In the genomic region with DNA sequence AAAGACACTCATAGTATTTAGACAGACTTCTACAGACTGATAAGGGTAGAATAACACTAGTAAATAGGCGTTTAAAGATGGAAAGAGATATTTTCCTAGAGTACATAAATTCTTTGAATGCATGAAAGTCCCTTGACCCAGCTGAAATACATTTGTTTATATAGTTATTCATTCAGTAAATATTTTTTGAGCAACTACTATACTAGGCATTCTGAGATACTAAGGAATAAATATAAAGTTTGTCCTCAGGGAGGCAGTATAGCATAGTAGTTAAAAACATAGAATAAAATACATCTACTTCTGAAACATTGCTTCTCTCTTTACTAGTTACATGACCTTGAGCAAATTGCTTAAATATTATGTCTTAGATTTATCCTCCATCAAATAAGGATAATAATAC, we compare ENCODE assay signal across 8 cellular contexts. TPM values are rescaled to one million over a fixed set of nuclear protein-coding genes. Genes with fewer than 3 reads are reported as not detected.
A peak's percentile ranks its signal among the peaks of the same experiment; 100 is the strongest.
DNase-seq lines count a peak whose midpoint lies in the region; ATAC-seq lines count a peak whose summit lies in the region.

No MANE protein-coding gene starts in this region.

- H4K8ac ChIP-seq in mesenchymal stem cell (ENCODE audit: low read length) = no peak overlapping the region

- no peaks in the 10 kb centered on the region for H3K27me3 ChIP-seq in mesenchymal stem cell (ENCODE audit: control insufficient read depth in 1 of 2, insufficient read depth in 1 of 2, low read length in 2 of 2)

- DNase-seq in DMS53 (lab: John Stamatoyannopoulos, UW) (peak; percentile 59), amniotic epithelial cell (ENCODE audit: low read depth) (peak; percentile 14), mesenchymal stem cell (peak; percentile 29), mucosa of gallbladder (ENCODE audit: low spot score) (no peak), NCI-H1048 (lab: John Stamatoyannopoulos, UW) (no peak), GDM1 (lab: John Stamatoyannopoulos, UW) (no peak)

- H2BK5ac ChIP-seq in mesenchymal stem cell (ENCODE audit: low read depth, low read length, poor library complexity, severe bottlenecking) = no peak overlapping the region

- no CpG with 5 or more reads among the region's 1 CpG for WGBS in mesenchymal stem cell

- no peak overlapping the region for H3K14ac ChIP-seq in mesenchymal stem cell (ENCODE audit: low read length in 2 of 2)

- no peak overlapping the region for H4K91ac ChIP-seq in mesenchymal stem cell (ENCODE audit: low read length)

- H2BK120ac ChIP-seq in mesenchymal stem cell (ENCODE audit: low read depth, low read length) = no peak overlapping the region

- no peak overlapping the region for H2BK12ac ChIP-seq in mesenchymal stem cell (ENCODE audit: low read length in 2 of 2)

- no peak overlapping the region for H3K4me2 ChIP-seq in mesenchymal stem cell (ENCODE audit: low read length, poor library complexity, severe bottlenecking)

- H2AFZ ChIP-seq in mesenchymal stem cell (ENCODE audit: low read depth, low read length) = no peak overlapping the region

- no peak overlapping the region for H3K4ac ChIP-seq in mesenchymal stem cell (ENCODE audit: low read depth in 1 of 2, low read length in 2 of 2)

- H2BK15ac ChIP-seq in mesenchymal stem cell (ENCODE audit: low read depth, poor library complexity, severe bottlenecking) = no peak overlapping the region

- no peaks in the 10 kb centered on the region for H3K79me1 ChIP-seq in mesenchymal stem cell (replicated peaks; ENCODE audit: low read length, poor library complexity, severe bottlenecking)

- H3K9me3 ChIP-seq in mesenchymal stem cell (ENCODE audit: control insufficient read depth, low read length) = no peaks in the 10 kb centered on the region

- peak; percentile 53 for ATAC-seq in HG02981 (IDR thresholded peaks at IDR 0.05; ENCODE audit: unreplicated experiment)
- ATAC-seq in GM21619 (IDR thresholded peaks at IDR 0.05; ENCODE audit: unreplicated experiment) = no peak

- no peaks in the 10 kb centered on the region for H3K36me3 ChIP-seq in mesenchymal stem cell (ENCODE audit: control insufficient read depth in 1 of 2, insufficient read depth in 2 of 2, low read depth in 1 of 2, low read length in 2 of 2)

- no peak overlapping the region for H2AK5ac ChIP-seq in mesenchymal stem cell (ENCODE audit: low read length, severe bottlenecking)

- H3K18ac ChIP-seq in mesenchymal stem cell (ENCODE audit: low read depth in 1 of 2, low read length in 2 of 2) = no peak overlapping the region

- H3K4me1 ChIP-seq in mesenchymal stem cell (ENCODE audit: control insufficient read depth, insufficient read depth, low read depth, low read length) = no peaks in the 10 kb centered on the region

- H3K4me3 ChIP-seq in mesenchymal stem cell (ENCODE audit: insufficient read depth in 1 of 2, low read depth in 1 of 2, low read length in 2 of 2) = no peak overlapping the region

- no peak overlapping the region for H3K27ac ChIP-seq in mesenchymal stem cell (ENCODE audit: low read length, poor library complexity, severe bottlenecking)

- H3K9ac ChIP-seq in mesenchymal stem cell (ENCODE audit: low read length) = no peak overlapping the region

- no peak overlapping the region for H3K23ac ChIP-seq in mesenchymal stem cell (ENCODE audit: low read length in 2 of 2)

RNA-seq across cellular contexts. Expression of a gene that starts 27.4 kb away (rescaled TPM):
- 13.2 TPM for polyA plus RNA-seq in mesenchymal stem cell (2013, experiment 1 of 2)
- 12.2 TPM for polyA plus RNA-seq in mesenchymal stem cell (2013, experiment 2 of 2)
- total RNA-seq in mucosa of gallbladder = 4.6 TPM

RNA-seq across cellular contexts. Expression of a gene that starts 27.6 kb away (rescaled TPM):
- polyA plus RNA-seq in mesenchymal stem cell (2013, experiment 1 of 2) = 147 TPM
- polyA plus RNA-seq in mesenchymal stem cell (2013, experiment 2 of 2) = 156 TPM
- 140 TPM for total RNA-seq in mucosa of gallbladder

Comparison
In these comparisons a context has a peak if more than half of its experiments do, and no peak if none do; other contexts are left out.
1. DNase-seq: peak in DMS53 (single experiment), amniotic epithelial cell (single experiment) and mesenchymal stem cell (single experiment); none in mucosa of gallbladder (single experiment), NCI-H1048 (single experiment) and GDM1 (single experiment).